21 cellular contexts compared by ENCODE assay signal in genomic region chr3:123457841-123458240, GRCh38. TPM values are rescaled to one million over a fixed set of nuclear protein-coding genes. Genes with fewer than 3 reads are reported as not detected.
"Had no signal": no experiment of that assay in that cellular context is flagged by ENCODE, and none has a peak within 500 bp of the region (broad histone marks: within the 10 kb centered on the region; RNA-seq: fewer than 3 reads in every experiment).

No MANE protein-coding gene starts in this region.

- DNase-seq: effector memory CD4-positive, alpha-beta T cell; esophagus squamous epithelium; foreskin fibroblast; glutamatergic neuron; immature natural killer cell; left ventricle myocardium inferior; lower lobe of right lung; natural killer cell; sigmoid colon; stimulated activated CD4-positive, alpha-beta T cell treated with anti-CD3 and anti-CD28 coated beads, Interleukin-2, amount 100 ng/mL, for 24 hours; stimulated activated CD4-positive, alpha-beta T cell treated with anti-CD3 and anti-CD28 coated beads, Interleukin-4, amount 100 ng/mL, for 4 hours; stimulated activated naive B cell treated with anti-CD40 and anti-IgM and Interleukin-4, amounts not matched to agents 10 μg/mL and 1 μg/mL and 100 μg/mL, for 72 hours; stimulated activated naive CD8-positive, alpha-beta T cell treated with anti-CD3 and anti-CD28 coated beads, Interleukin-15, amount 100 ng/mL, for 72 hours; trophoblast cell had no signal

- H3K4me3 Mint-ChIP-seq: immature natural killer cell; memory B cell; mesothelial cell of epicardium; natural killer cell; neural crest cell; stimulated activated naive B cell treated with anti-CD40 and anti-IgM and Interleukin-4, amounts not matched to agents 10 μg/mL and 1 μg/mL and 100 μg/mL, for 72 hours; stimulated activated naive CD8-positive, alpha-beta T cell treated with anti-CD3 and anti-CD28 coated beads, Interleukin-15, amount 100 ng/mL, for 72 hours had no signal

- H3K4me1 Mint-ChIP-seq: immature natural killer cell; memory B cell; natural killer cell; stimulated activated naive B cell treated with anti-CD40 and anti-IgM and Interleukin-4, amounts not matched to agents 10 μg/mL and 1 μg/mL and 100 μg/mL, for 72 hours; stimulated activated naive CD8-positive, alpha-beta T cell treated with anti-CD3 and anti-CD28 coated beads, Interleukin-15, amount 100 ng/mL, for 72 hours had no signal

- H3K27ac Mint-ChIP-seq: immature natural killer cell; memory B cell; mesothelial cell of epicardium; natural killer cell; stimulated activated naive B cell treated with anti-CD40 and anti-IgM and Interleukin-4, amounts not matched to agents 10 μg/mL and 1 μg/mL and 100 μg/mL, for 72 hours; stimulated activated naive CD8-positive, alpha-beta T cell treated with anti-CD3 and anti-CD28 coated beads, Interleukin-15, amount 100 ng/mL, for 72 hours had no signal

- H3K9me3 Mint-ChIP-seq: immature natural killer cell; memory B cell; mesothelial cell of epicardium; natural killer cell; neural crest cell; stimulated activated naive B cell treated with anti-CD40 and anti-IgM and Interleukin-4, amounts not matched to agents 10 μg/mL and 1 μg/mL and 100 μg/mL, for 72 hours; stimulated activated naive CD8-positive, alpha-beta T cell treated with anti-CD3 and anti-CD28 coated beads, Interleukin-15, amount 100 ng/mL, for 72 hours had no signal

- H3K27ac ChIP-seq: esophagus squamous epithelium, gastroesophageal sphincter, left ventricle myocardium inferior, lower lobe of right lung, right atrium auricular region, sigmoid colon, skin epidermis, thoracic aorta had no signal

- H3K36me3 Mint-ChIP-seq: immature natural killer cell; memory B cell; mesothelial cell of epicardium; natural killer cell; stimulated activated naive B cell treated with anti-CD40 and anti-IgM and Interleukin-4, amounts not matched to agents 10 μg/mL and 1 μg/mL and 100 μg/mL, for 72 hours had no signal

- ATAC-seq: gastroesophageal sphincter; lower lobe of right lung; natural killer cell; stimulated activated naive B cell treated with anti-CD40 and anti-IgM and Interleukin-4, amounts not matched to agents 10 μg/mL and 1 μg/mL and 100 μg/mL, for 72 hours; stimulated activated naive CD8-positive, alpha-beta T cell treated with anti-CD3 and anti-CD28 coated beads, Interleukin-15, amount 100 ng/mL, for 72 hours had no signal

RNA-seq across cellular contexts. Expression of gene ADCY5, which starts 9.0 kb away (rescaled TPM):
- total RNA-seq: natural killer cell had no signal
